ENCODE assay signal across 8 cellular contexts in the genomic region with DNA sequence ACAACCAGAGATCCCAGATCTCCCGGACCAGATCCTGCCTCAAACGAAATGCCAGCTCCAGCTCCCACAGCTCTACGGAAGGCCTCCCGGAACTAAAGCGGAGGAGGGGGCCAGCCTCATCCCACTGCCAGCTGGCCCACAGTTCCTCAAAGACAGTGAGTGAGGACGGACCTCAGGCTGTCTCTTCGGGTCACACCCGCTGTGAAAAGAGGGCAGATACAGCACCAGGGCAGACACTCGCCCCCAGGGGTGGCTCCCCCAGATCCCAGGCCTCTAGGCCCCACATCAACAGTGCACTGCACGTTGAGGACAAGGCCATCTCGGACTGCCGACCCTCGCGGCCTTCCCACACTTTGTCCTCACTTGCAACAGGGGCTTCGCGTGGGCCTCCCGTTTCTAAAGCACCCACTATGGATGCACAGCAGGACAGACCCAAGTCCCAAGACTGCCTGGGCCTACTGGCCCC.
A peak's percentile ranks its signal among the peaks of the same experiment; 100 is the strongest.
DNase-seq lines count a peak whose midpoint lies in the region; ATAC-seq and TF ChIP-seq lines count a peak whose summit lies in the region.
"Not testable (repeated sequence)": the region's sequence is repeated elsewhere in the genome, so short reads cannot be mapped to it uniquely, and the experiment has no call there.

No MANE protein-coding gene starts in this region.

- H3K27me3 ChIP-seq in WERI-Rb-1 (ENCODE audit: insufficient read depth, low read depth, severe bottlenecking) = not testable (repeated sequence)

- not testable (repeated sequence) for TF ChIP-seq CTCF in WERI-Rb-1 (IDR thresholded peaks at IDR 0.05; ENCODE audit: low read depth, low read length); type B pancreatic cell (conservative IDR thresholded peaks at IDR 0.05)

- peak; percentile 28 for DNase-seq in H4 (ENCODE audit: low spot score)
- peak; percentile 85 for DNase-seq in WERI-Rb-1
- peak; percentile 24 for DNase-seq in activated naive CD4-positive, alpha-beta T cell treated with anti-CD3 and anti-CD28 coated beads, Interleukin-2, amount 50 U/mL, for 16 hours
- DNase-seq in ecto neural progenitor cell (ENCODE audit: low spot score) = peak; percentile 53
- peak; percentile 40 for DNase-seq in left cardiac atrium
- DNase-seq in medulla oblongata (ENCODE audit: extremely low spot score) = peak; percentile 3
- DNase-seq in posterior vena cava (ENCODE audit: low spot score) = peak; percentile 95
- DNase-seq in type B pancreatic cell (ENCODE audit: extremely low spot score, unreplicated experiment) = peak; percentile 89

- not testable (repeated sequence) for H3K4me3 Mint-ChIP-seq in type B pancreatic cell

- not testable (repeated sequence) for H3K9me3 Mint-ChIP-seq in type B pancreatic cell

- H3K27ac ChIP-seq in WERI-Rb-1 = peak overlapping the region; percentile 4; the same call in 1 of the 2 replicates

- intact Hi-C loops in left cardiac atrium (cut with DNase I); posterior vena cava (cut with DNase I): not testable (repeated sequence)

- not testable (repeated sequence) for H3K9me3 ChIP-seq in WERI-Rb-1 (ENCODE audit: severe bottlenecking)

- not testable (repeated sequence) for H3K27me3 Mint-ChIP-seq in type B pancreatic cell

- peaks cover 35% of the 10 kb centered on the region for H3K36me3 Mint-ChIP-seq in type B pancreatic cell

- H3K36me3 ChIP-seq in WERI-Rb-1 = not testable (repeated sequence)

- not testable (repeated sequence) for ATAC-seq in left cardiac atrium

- not testable (repeated sequence) for H3K4me3 ChIP-seq in WERI-Rb-1 (ENCODE audit: low read depth, low read length)

- H3K4me1 Mint-ChIP-seq in type B pancreatic cell (ENCODE audit: unreplicated experiment) = peaks cover 24% of the 10 kb centered on the region

- peak overlapping the region; percentile 47 for H3K27ac Mint-ChIP-seq in type B pancreatic cell

Comparison
In these comparisons a context has a peak if more than half of its experiments do, and no peak if none do; other contexts are left out.
1. DNase-seq: peak in every context shown above with its lines; median percentile 95 in posterior vena cava; 89 in type B pancreatic cell; 85 in WERI-Rb-1; 53 in ecto neural progenitor cell; 40 in left cardiac atrium; 28 in H4; 24 in activated naive CD4-positive, alpha-beta T cell treated with anti-CD3 and anti-CD28 coated beads, Interleukin-2, amount 50 U/mL, for 16 hours; 3 in medulla oblongata.